Comparison of ENCODE assay signal across 8 cellular contexts in the genomic region with DNA sequence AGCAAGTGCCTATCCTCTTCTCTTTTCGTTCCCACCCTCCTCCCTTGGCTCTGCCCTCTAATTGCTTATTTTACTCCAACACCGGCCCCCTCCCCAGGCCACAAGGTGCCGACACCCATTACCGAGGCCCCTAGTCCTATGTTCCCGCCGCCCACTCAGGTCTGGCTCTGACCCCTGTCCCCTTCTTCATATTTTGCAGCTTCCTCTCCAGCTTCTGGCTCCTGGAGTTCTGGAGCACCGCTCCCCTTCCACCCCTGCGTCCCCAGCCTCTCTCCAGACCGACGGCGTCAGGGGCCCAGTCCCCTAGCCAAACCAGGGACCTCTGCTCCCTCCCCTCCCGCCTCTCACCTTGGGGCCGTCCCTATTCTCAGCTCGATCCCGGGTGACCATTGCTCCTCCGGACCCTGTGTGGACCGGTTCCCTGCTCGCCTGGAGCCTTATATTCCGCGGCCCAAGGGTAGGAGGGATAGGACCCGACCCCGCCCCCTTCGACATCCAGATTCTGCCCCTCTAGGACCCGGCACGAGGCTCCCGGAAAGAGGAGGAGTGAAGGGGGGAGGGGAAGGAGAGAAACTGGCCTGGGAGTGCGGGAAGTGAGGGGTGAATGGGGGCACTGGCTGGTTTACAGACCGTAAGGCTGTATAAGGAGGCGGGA. TPM values are rescaled to one million over a fixed set of nuclear protein-coding genes. Genes with fewer than 3 reads are reported as not detected.
DNase-seq lines count a peak whose midpoint lies in the region; ATAC-seq lines count a peak whose summit lies in the region.

A gene (minus strand): TSS at position 412 of the 655 bp plus-strand sequence. CDS start 22 bp downstream, at position 390.

- H3K36me3 ChIP-seq in duodenal mucosa (ENCODE audit: control insufficient read depth in 1 of 2, insufficient read depth in 2 of 2, low read length in 2 of 2) (no peaks in the 10 kb centered on the region), neuron (ENCODE audit: insufficient read depth, low read length) (no peaks in the 10 kb centered on the region)

- H3K4me1 ChIP-seq in duodenal mucosa (ENCODE audit: control insufficient read depth in 1 of 2, insufficient read depth in 2 of 2, low read length in 2 of 2) (peaks cover 54 to 69% of the 10 kb centered on the region in 2 donors), neuron (ENCODE audit: insufficient read depth, low read length) (peaks cover 43% of the 10 kb centered on the region)

- no peak within 1 kb of the TSS for H3K27ac ChIP-seq in duodenal mucosa (ENCODE audit: low read depth, low read length)

- H3K9me3 ChIP-seq in duodenal mucosa (ENCODE audit: control insufficient read depth in 1 of 2, low read length in 2 of 2) (no peaks in the 10 kb centered on the region), neuron (ENCODE audit: low read length) (no peaks in the 10 kb centered on the region)

- peak within 1 kb of the TSS in 1 of 2 donors; percentile 38 for H3K9ac ChIP-seq in duodenal mucosa (ENCODE audit: low read depth in 1 of 2, low read length in 2 of 2)

- DNase-seq in NCI-H146 (lab: John Stamatoyannopoulos, UW), result peak; percentile 32
- DNase-seq in NCI-H146 treated with DMSO at 0.1 percent for 48 hours (lab: John Stamatoyannopoulos, UW; ENCODE audit: unreplicated experiment), result no peak
- DNase-seq in NCI-H460 (ENCODE audit: extremely low read depth, low read depth), result peak; percentile 73
- no peak for DNase-seq in medulla oblongata (ENCODE audit: extremely low spot score)
- no peak for DNase-seq in effector CD4-positive, alpha-beta T cell

- H3K27me3 ChIP-seq in duodenal mucosa (ENCODE audit: control insufficient read depth in 1 of 2, insufficient read depth in 2 of 2, low read length in 2 of 2) (peaks cover 38 to 42% of the 10 kb centered on the region in 2 donors), neuron (ENCODE audit: insufficient read depth, low read length) (peaks cover 30% of the 10 kb centered on the region)

- ATAC-seq in GM18907 (IDR thresholded peaks at IDR 0.05; ENCODE audit: unreplicated experiment), result no peak

- peak within 1 kb of the TSS; percentile 53 for H2AFZ ChIP-seq in neuron (ENCODE audit: low read depth, low read length)

- peak within 1 kb of the TSS; percentile 66 to 67 for H3K4me3 ChIP-seq in duodenal mucosa (ENCODE audit: low read depth in 1 of 2, low read length in 2 of 2)
- H3K4me3 ChIP-seq in neuron (ENCODE audit: low read length), result peak within 1 kb of the TSS; percentile 85

RNA-seq across cellular contexts. Expression of the gene that starts here (rescaled TPM):
- 9.0 and 9.4 TPM in 2 replicates for total RNA-seq in NCI-H460 (2014; rRNA removed; shearing (Covaris generic))
- polyA plus RNA-seq in NCI-H460 (2014; cell fraction: nucleus; rRNA removed), result 13.3 and 23.4 TPM in 2 replicates

Comparison
In these comparisons a context has a peak if more than half of its experiments do, and no peak if none do; other contexts are left out.
1. DNase-seq: peak in NCI-H146 (single experiment) and NCI-H460 (single experiment); none in NCI-H146 treated with DMSO at 0.1 percent for 48 hours (single experiment), medulla oblongata (single experiment) and effector CD4-positive, alpha-beta T cell (single experiment).